In genomic region chr1:222618880-222619321, GRCh38 we compare ENCODE assay signal across 8 cellular contexts. TPM values are rescaled to one million over a fixed set of nuclear protein-coding genes. Genes with fewer than 3 reads are reported as not detected.
DNase-seq lines count a peak whose midpoint lies in the region; ATAC-seq, FAIRE-seq and TF ChIP-seq lines count a peak whose summit lies in the region.

No MANE protein-coding gene starts in this region.

- no peak for TF ChIP-seq POLR2A in GM12891 (IDR thresholded peaks at IDR 0.05; ENCODE audit: low read depth, low read length)
- TF ChIP-seq POLR2A in Peyer's patch (IDR thresholded peaks at IDR 0.05), result no peak

- in situ Hi-C loops in ACHN (cut with HindIII; ENCODE audit: low pct_ligation_motif_present, low pct_unique_long_range_greater_than_20kb, low sequenced_read_pairs), result no loop called here

- H3K9me3 Mint-ChIP-seq in stimulated activated effector memory CD8-positive, alpha-beta T cell treated with anti-CD3 and anti-CD28 coated beads, Interleukin-12 subunit alpha, Interleukin-12 subunit beta, amount 100 ng/mL, for 72 hours, result no peaks in the 10 kb centered on the region

- H3K4me1 ChIP-seq in ACC112 (ENCODE audit: control insufficient read depth, insufficient read depth, low read length, unreplicated experiment) (peaks cover 6% of the 10 kb centered on the region), Peyer's patch (peaks cover 0 to 15% (median 2%) of the 10 kb centered on the region in 4 donors)

- H2AFZ ChIP-seq in ACC112 (ENCODE audit: low read length, unreplicated experiment), result no peak overlapping the region

- H3K4me3 ChIP-seq in ACC112 (ENCODE audit: low read depth, low read length) (peak overlapping the region; percentile 90), Peyer's patch (peak overlapping the region; percentile 82 to 99 (median 96)), bronchial epithelial cell (ENCODE audit: low read depth, low read length) (peak overlapping the region; percentile 74), kidney epithelial cell (ENCODE audit: low read depth, low read length) (peak overlapping the region; percentile 66)

- H3K27me3 ChIP-seq in ACC112 (ENCODE audit: insufficient read depth, low read length) (0 out of 2 replicates have a peak, but pooled peaks cover 6% of the 10 kb centered on the region), Peyer's patch (no peaks in the 10 kb centered on the region), bronchial epithelial cell (ENCODE audit: control insufficient read depth, insufficient read depth, low read length) (no peaks in the 10 kb centered on the region), kidney epithelial cell (ENCODE audit: control insufficient read depth, insufficient read depth, low read length) (no peaks in the 10 kb centered on the region)

- H3K27ac Mint-ChIP-seq in stimulated activated effector memory CD8-positive, alpha-beta T cell treated with anti-CD3 and anti-CD28 coated beads, Interleukin-12 subunit alpha, Interleukin-12 subunit beta, amount 100 ng/mL, for 72 hours, result peak overlapping the region; percentile 94

- peak overlapping the region; percentile 82 for H3K4me3 Mint-ChIP-seq in stimulated activated effector memory CD8-positive, alpha-beta T cell treated with anti-CD3 and anti-CD28 coated beads, Interleukin-12 subunit alpha, Interleukin-12 subunit beta, amount 100 ng/mL, for 72 hours

- no peaks in the 10 kb centered on the region for H3K9me3 ChIP-seq in Peyer's patch

- H3K36me3 ChIP-seq in ACC112 (ENCODE audit: insufficient read depth, low read length), result no peaks in the 10 kb centered on the region; the same call in 1 of the 2 replicates
- peaks cover 0 to 11% (median 0%) of the 10 kb centered on the region in 3 donors for H3K36me3 ChIP-seq in Peyer's patch
- peaks cover 2% of the 10 kb centered on the region for H3K36me3 ChIP-seq in bronchial epithelial cell (ENCODE audit: control insufficient read depth, insufficient read depth, low read length)
- H3K36me3 ChIP-seq in kidney epithelial cell (ENCODE audit: control insufficient read depth, insufficient read depth, low read length), result no peaks in the 10 kb centered on the region

- no peak for ATAC-seq in stimulated activated effector memory CD8-positive, alpha-beta T cell treated with anti-CD3 and anti-CD28 coated beads, Interleukin-12 subunit alpha, Interleukin-12 subunit beta, amount 100 ng/mL, for 72 hours
- ATAC-seq in GM18861 (IDR thresholded peaks at IDR 0.05; ENCODE audit: unreplicated experiment), result no peak

- peaks cover 34% of the 10 kb centered on the region for H3K79me2 ChIP-seq in ACC112 (ENCODE audit: control insufficient read depth, insufficient read depth, low read length, unreplicated experiment)

- H3K27ac ChIP-seq in ACC112 (ENCODE audit: low read depth, low read length) (no peak overlapping the region), Peyer's patch (peak overlapping the region in 3 of 4 donors; percentile 81 to 91 (median 91))

- H3K4me1 Mint-ChIP-seq in stimulated activated effector memory CD8-positive, alpha-beta T cell treated with anti-CD3 and anti-CD28 coated beads, Interleukin-12 subunit alpha, Interleukin-12 subunit beta, amount 100 ng/mL, for 72 hours, result peaks cover 32% of the 10 kb centered on the region

- H3K36me3 Mint-ChIP-seq in stimulated activated effector memory CD8-positive, alpha-beta T cell treated with anti-CD3 and anti-CD28 coated beads, Interleukin-12 subunit alpha, Interleukin-12 subunit beta, amount 100 ng/mL, for 72 hours, result peaks cover 42% of the 10 kb centered on the region

- TF ChIP-seq CTCF in Peyer's patch (IDR thresholded peaks at IDR 0.05) (no peak), bronchial epithelial cell (IDR thresholded peaks at IDR 0.05; ENCODE audit: insufficient read depth, low read length, severe bottlenecking) (no peak), kidney epithelial cell (IDR thresholded peaks at IDR 0.05; ENCODE audit: insufficient read depth, low read length, poor library complexity, severe bottlenecking) (no peak)

- DNase-seq in GM12891 (ENCODE audit: insufficient read length, low spot score), result no peak
- peak in 2 of 3 donors; percentile 32 to 51 for DNase-seq in Peyer's patch
- DNase-seq in bronchial epithelial cell (ENCODE audit: low read depth), result peak; percentile 19
- DNase-seq in kidney epithelial cell (ENCODE audit: low read depth), result no peak
- DNase-seq in stimulated activated effector memory CD8-positive, alpha-beta T cell treated with anti-CD3 and anti-CD28 coated beads, Interleukin-12 subunit alpha, Interleukin-12 subunit beta, amount 100 ng/mL, for 72 hours (ENCODE audit: low spot score in 2 of 2), result peak in 1 of 2 donors; percentile 52
- DNase-seq in ACHN, result no peak

- FAIRE-seq in GM12891 (lab: Jason Lieb, UNC) (peak; percentile 40), bronchial epithelial cell (lab: Jason Lieb, UNC) (no peak)

TF ChIP-seq in GM12891, 5 proteins besides CTCF, POLR2A, EP300 and RAD21:
- no peak for TF ChIP-seq TAF1 (IDR thresholded peaks at IDR 0.05; ENCODE audit: low read depth, low read length)
- TF ChIP-seq SPI1 (IDR thresholded peaks at IDR 0.05; ENCODE audit: low read depth, low read length), result no peak
- no peak for TF ChIP-seq POLR2AphosphoS5 (IDR thresholded peaks at IDR 0.05; ENCODE audit: low read depth, low read length)
- no peak for TF ChIP-seq POU2F2 (IDR thresholded peaks at IDR 0.05; ENCODE audit: low read depth, low read length)
- no peak for TF ChIP-seq PAX5 (IDR thresholded peaks at IDR 0.05; ENCODE audit: insufficient read depth, low read length, severe bottlenecking)

RNA-seq across cellular contexts. Expression of gene MIA3, which starts 1.0 kb away (rescaled TPM):
- 21.1 TPM for polyA plus RNA-seq in GM12891 (2012; ENCODE audit: low read depth, missing spikeins)
- 100 to 1,000 TPM in 1 of 4 donors, 10 to 100 TPM in 3; 53.1 to 133 (median 75.0) TPM for total RNA-seq in Peyer's patch
- total RNA-seq in bronchial epithelial cell, result 30.3 and 36.0 TPM in 2 replicates
- 34.6 and 39.6 TPM in 2 replicates for total RNA-seq in kidney epithelial cell

RNA-seq across cellular contexts. Expression of gene TAF1A, which starts 29.2 kb away (rescaled TPM):
- polyA plus RNA-seq in GM12891 (2012; ENCODE audit: low read depth, missing spikeins), result 2.5 TPM
- total RNA-seq in Peyer's patch (10 to 100 TPM in 1 of 4 donors, 1 to 10 TPM in 3; 1.6 to 12.4 (median 4.4) TPM), bronchial epithelial cell (11.6 and 14.5 TPM in 2 replicates), kidney epithelial cell (11.3 and 15.3 TPM in 2 replicates)

Comparison
In these comparisons a context has a peak if more than half of its experiments do, and no peak if none do; other contexts are left out.
1. DNase-seq: peak in Peyer's patch (2 of 3) and bronchial epithelial cell (single experiment); none in GM12891 (single experiment), kidney epithelial cell (single experiment) and ACHN (single experiment).
2. Peak in every context shown above with its lines, with median percentiles within 50 percentile points of each other: H3K4me3 ChIP-seq.